22 cellular contexts compared by ENCODE assay signal in genomic region chr12:32688786-32689185, GRCh38. TPM values are rescaled to one million over a fixed set of nuclear protein-coding genes. Genes with fewer than 3 reads are reported as not detected.
DNase-seq lines count a peak whose midpoint lies in the region; ATAC-seq, FAIRE-seq and TF ChIP-seq lines count a peak whose summit lies in the region.
"Had no signal": no experiment of that assay in that cellular context is flagged by ENCODE, and none has a peak within 500 bp of the region (broad histone marks: within the 10 kb centered on the region; RNA-seq: fewer than 3 reads in every experiment).

No MANE protein-coding gene starts in this region.

- in situ Hi-C loops in K562 (cut with MboI), result no loop called here

- peaks cover 3% of the 10 kb centered on the region for H3K79me1 ChIP-seq in mesendoderm (ENCODE audit: low read length)

- no peak overlapping the region for H2BK120ac ChIP-seq in mesendoderm (ENCODE audit: low read depth, low read length)

- intact Hi-C loops in K562 (cut with micrococcal nuclease), result no loop called here

- TF ChIP-seq POLR2A in K562 (conservative IDR thresholded peaks at IDR 0.05), result no peak

- H2AFZ ChIP-seq in K562 (ENCODE audit: low read depth, low read length), result no peak overlapping the region

- no peak overlapping the region for H3K56ac ChIP-seq in mesendoderm (ENCODE audit: low read length)

- H3K9ac ChIP-seq in K562 (ENCODE audit: insufficient read depth in 1 of 2, low read depth in 2 of 2, low read length in 2 of 2) (no peak overlapping the region), mesendoderm (ENCODE audit: low read length) (no peak overlapping the region)

- H3K79me2 ChIP-seq in K562 (ENCODE audit: control insufficient read depth, insufficient read depth, low read length) (peaks cover 97% of the 10 kb centered on the region), mesendoderm (ENCODE audit: control insufficient read depth, insufficient read depth, low read length) (peaks cover 51% of the 10 kb centered on the region)

- H3K27me3 ChIP-seq in K562 (ENCODE audit: control insufficient read depth in 2 of 2, insufficient read depth in 2 of 2, low read length in 2 of 2) (no peaks in the 10 kb centered on the region), mesendoderm (ENCODE audit: insufficient read depth, low read length, poor library complexity) (no peaks in the 10 kb centered on the region), WERI-Rb-1 (ENCODE audit: insufficient read depth, low read depth, severe bottlenecking) (no peaks in the 10 kb centered on the region)

- H3K4ac ChIP-seq in mesendoderm (ENCODE audit: low read depth, low read length), result no peak overlapping the region

- H2BK15ac ChIP-seq in mesendoderm (replicated peaks; ENCODE audit: low read depth), result no peak overlapping the region

- no peak overlapping the region for H2BK5ac ChIP-seq in mesendoderm (ENCODE audit: low read length)

- TF ChIP-seq EP300 in K562 (IDR thresholded peaks at IDR 0.05; ENCODE audit: low read length), result no peak

- no peak for FAIRE-seq in K562 (lab: Jason Lieb, UNC)
- FAIRE-seq: HTR-8/SVneo, RCC 7860 had no signal

- TF ChIP-seq CTCF in K562 (IDR thresholded peaks at IDR 0.05 in 2 of 3, conservative IDR thresholded peaks at IDR 0.05 in 1 of 3; ENCODE audit: insufficient read depth in 2 of 3, low read depth in 1 of 3, low read length in 3 of 3), result no peak
- no peak for TF ChIP-seq CTCF in WERI-Rb-1 (IDR thresholded peaks at IDR 0.05; ENCODE audit: low read depth, low read length)

- no peak overlapping the region for H4K8ac ChIP-seq in mesendoderm (ENCODE audit: low read depth, low read length)

- peaks cover 14% of the 10 kb centered on the region for H3K36me3 ChIP-seq in K562 (ENCODE audit: control insufficient read depth, insufficient read depth, low read length)
- no peaks in the 10 kb centered on the region for H3K36me3 ChIP-seq in mesendoderm (ENCODE audit: control insufficient read depth, insufficient read depth, low read length)
- peaks cover 16% of the 10 kb centered on the region for H3K36me3 ChIP-seq in WERI-Rb-1

- POLR2A ChIA-PET in K562 (lab: Yijun Ruan, JAX), result interaction anchor here (1.1 to 1.7 kb wide), 3 partner anchors 10 to 16 kb away, joined by 3 to 4 read pairs (median 4); partner anchors contain the start of gene DNM1L

- CTCF ChIA-PET in K562 (lab: Yijun Ruan, JAX; ENCODE audit: low intra/inter-chr PET ratio), result no interaction called here

- peak; percentile 50; the same call in 1 of the 3 replicates for ATAC-seq in K562
- ATAC-seq: CD8-positive, alpha-beta T cell; HCT116 had no signal

- no peaks in the 10 kb centered on the region for H4K20me1 ChIP-seq in K562 (replicated peaks; ENCODE audit: control insufficient read depth, insufficient read depth, low read length)

- no peak overlapping the region for H2AK5ac ChIP-seq in mesendoderm (ENCODE audit: low read length)

- no TSS peak for BruUV-seq in K562 (replicated peaks; lab: Mats Ljungman, UMichigan)

- H3K23ac ChIP-seq in mesendoderm (ENCODE audit: low read length), result no peak overlapping the region

- H3K9me3 ChIP-seq in K562 (replicated peaks; ENCODE audit: control insufficient read depth, insufficient read depth, low read depth, low read length) (no peaks in the 10 kb centered on the region), WERI-Rb-1 (ENCODE audit: severe bottlenecking) (no peaks in the 10 kb centered on the region)
- H3K9me3 ChIP-seq: Caco-2 had no signal

- H3K27ac ChIP-seq in K562 (ENCODE audit: extremely low read depth, low read depth, low read length), result no peak overlapping the region
- no peak overlapping the region for H3K27ac ChIP-seq in mesendoderm (ENCODE audit: low read depth, low read length)
- H3K27ac ChIP-seq in WERI-Rb-1, result no peak overlapping the region
- H3K27ac ChIP-seq: 22Rv1, C4-2B, SK-N-MC had no signal

- TF ChIP-seq RAD21 in K562 (CRISPR knock-in tag; conservative IDR thresholded peaks at IDR 0.05 in 1 of 2, IDR thresholded peaks at IDR 0.05 in 1 of 2), result no peak

- H3K4me2 ChIP-seq in K562 (ENCODE audit: insufficient read depth, low read length), result no peak overlapping the region
- no peak overlapping the region for H3K4me2 ChIP-seq in mesendoderm (ENCODE audit: low read length)

- peak; percentile 59 for DNase-seq in NCI-H82 (lab: John Stamatoyannopoulos, UW)
- DNase-seq in NCI-H82 treated with DMSO at 0.1 percent for 48 hours (lab: John Stamatoyannopoulos, UW; ENCODE audit: unreplicated experiment), result no peak
- DNase-seq in K562 (ENCODE audit: extremely low read depth in 1 of 4, low spot score in 3 of 4), result no peak
- peak; percentile 44 for DNase-seq in mesendoderm
- DNase-seq in kidney glomerular epithelial cell (lab: John Stamatoyannopoulos, UW), result no peak
- DNase-seq in WERI-Rb-1, result no peak
- DNase-seq in activated CD4-positive, alpha-beta T cell treated with anti-CD3 and anti-CD28 coated beads for 48 hours, result no peak
- DNase-seq: Caco-2; CD8-positive, alpha-beta T cell; KBM-7; MM.1S; NCI-H2029; NCI-H446 treated with DMSO at 0.1 percent for 48 hours; NCI-H526; OCI-M1; SIG-M5 had no signal

- H3K18ac ChIP-seq in mesendoderm (ENCODE audit: low read length), result no peak overlapping the region

- H3K9me1 ChIP-seq in K562 (ENCODE audit: control insufficient read depth, insufficient read depth, low read length), result no peaks in the 10 kb centered on the region

- peaks cover 4 to 10% of the 10 kb centered on the region in 2 experiments; a peak in 2 of 5 replicates for H3K4me1 ChIP-seq in K562 (replicated peaks in 1 of 2; ENCODE audit: control insufficient read depth in 2 of 2, insufficient read depth in 2 of 2, low read length in 2 of 2)
- no peaks in the 10 kb centered on the region for H3K4me1 ChIP-seq in mesendoderm (ENCODE audit: control insufficient read depth, low read depth, low read length)
- H3K4me1 ChIP-seq: Caco-2 had no signal

- H4K5ac ChIP-seq in mesendoderm (ENCODE audit: low read length), result no peak overlapping the region

- no peak overlapping the region for H3K4me3 ChIP-seq in K562
- no peak overlapping the region for H3K4me3 ChIP-seq in mesendoderm (ENCODE audit: low read length)
- H3K4me3 ChIP-seq in WERI-Rb-1 (ENCODE audit: low read depth, low read length), result no peak overlapping the region
- H3K4me3 ChIP-seq: SK-N-MC had no signal

TF ChIP-seq in K562, 482 proteins besides CTCF, POLR2A, EP300 and RAD21 (continues in another document):
- TF ChIP-seq MIER1 (IDR thresholded peaks at IDR 0.05; ENCODE audit: low read depth), result no peak

RNA-seq across cellular contexts. Expression of gene DNM1L, which starts 9.7 kb away (rescaled TPM):
- total RNA-seq in K562 (2011; cell fraction: chromatin; rRNA removed; ENCODE audit: low replicate concordance), result 53.2 and 202 TPM in 2 replicates
- 26.0 and 40.5 TPM in 2 replicates for total RNA-seq in K562 (2011; cell fraction: nucleolus; rRNA removed)
- 58.5 and 76.0 TPM in 2 replicates for total RNA-seq in K562 (2011; cell fraction: nucleoplasm; rRNA removed)
- total RNA-seq in K562 (2014; rRNA removed) (42.3 and 49.6 TPM in 2 replicates), K562 (2014; rRNA removed; fragmentation: Illumina TruSeq; extraction: Trizol) (79.1 and 86.8 TPM in 2 replicates), K562 (2015; rRNA removed; fragmentation: Illumina TruSeq; extraction: Trizol) (73.0 and 76.4 TPM in 2 replicates), K562 (2021) (48.8 and 61.5 TPM in 2 replicates)
- polyA plus RNA-seq in K562 (2011; rRNA removed) (72.4 and 82.8 TPM in 2 replicates), K562 (2014; fragmentation: Illumina TruSeq; extraction: Trizol) (56.6 and 69.8 TPM in 2 replicates), K562 (2014; fragmentation: Nextera tagmentation; extraction: Ambion mirVana) (10 to 100 TPM; 24.1 to 46.2 TPM), K562 (2014; rRNA removed) (46.6 and 54.5 TPM in 2 replicates)
- polyA plus RNA-seq in K562 (2011; cell fraction: cytosol; rRNA removed), result 13.3 and 29.2 TPM in 2 replicates
- polyA plus RNA-seq in K562 (2011; cell fraction: nucleus; rRNA removed), result 64.7 and 86.6 TPM in 2 replicates
- 42.7 and 43.3 TPM in 2 replicates for polyA plus RNA-seq in K562 (2012)
- polyA minus RNA-seq in K562 (2011; rRNA and poly(A)+ RNA removed), result 105 and 108 TPM in 2 replicates
- polyA minus RNA-seq in K562 (2011; cell fraction: cytosol; rRNA and poly(A)+ RNA removed), result 28.9 and 36.7 TPM in 2 replicates
- 60.2 and 106 TPM in 2 replicates for polyA minus RNA-seq in K562 (2011; cell fraction: nucleus; rRNA and poly(A)+ RNA removed)
- 40.7 TPM for polyA plus RNA-seq in mesendoderm (2013, experiment 1 of 2)
- 41.7 TPM for polyA plus RNA-seq in mesendoderm (2013, experiment 2 of 2)

Comparison
In these comparisons a context has a peak if more than half of its experiments do, and no peak if none do; other contexts are left out.
1. DNase-seq: peak in NCI-H82 (single experiment) and mesendoderm (single experiment); none in NCI-H82 treated with DMSO at 0.1 percent for 48 hours (single experiment), K562 (0 of 4), kidney glomerular epithelial cell (single experiment), WERI-Rb-1 (single experiment) and activated CD4-positive, alpha-beta T cell treated with anti-CD3 and anti-CD28 coated beads for 48 hours (single experiment).